In genomic region chr3:107498646-107499045, GRCh38 we compare ENCODE assay signal across 16 cellular contexts. TPM values are rescaled to one million over a fixed set of nuclear protein-coding genes. Genes with fewer than 3 reads are reported as not detected.
DNase-seq lines count a peak whose midpoint lies in the region; ATAC-seq and TF ChIP-seq lines count a peak whose summit lies in the region.
"Had no signal": no experiment of that assay in that cellular context is flagged by ENCODE, and none has a peak within 500 bp of the region (broad histone marks: within the 10 kb centered on the region; RNA-seq: fewer than 3 reads in every experiment).

No MANE protein-coding gene starts in this region.

- no peak overlapping the region for H4K5ac ChIP-seq in mesendoderm (ENCODE audit: low read length)

- H3K27ac ChIP-seq in mesendoderm (ENCODE audit: low read depth, low read length) (no peak overlapping the region), psoas muscle (no peak overlapping the region)

- H3K9me3 ChIP-seq in psoas muscle: no peaks in the 10 kb centered on the region
- H3K9me3 ChIP-seq: HAP-1 had no signal

- H3K4me2 ChIP-seq in mesendoderm (ENCODE audit: low read length): no peak overlapping the region

- H3K9ac ChIP-seq in mesendoderm (ENCODE audit: low read length): no peak overlapping the region

- H3K27me3 ChIP-seq in H7 (ENCODE audit: control insufficient read depth, insufficient read depth, low read length): no peaks in the 10 kb centered on the region; the same call in 1 of the 2 replicates
- H3K27me3 ChIP-seq in mesendoderm (ENCODE audit: insufficient read depth, low read length, poor library complexity): no peaks in the 10 kb centered on the region
- H3K27me3 ChIP-seq in psoas muscle (ENCODE audit: insufficient read depth in 3 of 3, low read length in 2 of 3): no peaks in the 10 kb centered on the region

- H3K23ac ChIP-seq in mesendoderm (ENCODE audit: low read length): no peak overlapping the region

- H3K18ac ChIP-seq in mesendoderm (ENCODE audit: low read length): no peak overlapping the region

- no peak overlapping the region for H2AK5ac ChIP-seq in mesendoderm (ENCODE audit: low read length)

- no peak for TF ChIP-seq CTCF in psoas muscle (IDR thresholded peaks at IDR 0.05)

- H3K79me2 ChIP-seq in mesendoderm (ENCODE audit: control insufficient read depth, insufficient read depth, low read length): no peaks in the 10 kb centered on the region

- H2BK5ac ChIP-seq in mesendoderm (ENCODE audit: low read length): no peak overlapping the region

- ATAC-seq in HG02763 (IDR thresholded peaks at IDR 0.05; ENCODE audit: unreplicated experiment) (no peak), psoas muscle (no peak)

- H3K4me1 ChIP-seq in mesendoderm (ENCODE audit: control insufficient read depth, low read depth, low read length) (no peaks in the 10 kb centered on the region), psoas muscle (no peaks in the 10 kb centered on the region)
- H3K4me1 ChIP-seq: HAP-1 had no signal

- DNase-seq in ELF-1 (ENCODE audit: low read depth, low spot score): peak; percentile 51
- peak; percentile 13 for DNase-seq in H7
- DNase-seq in NCI-H146 (lab: John Stamatoyannopoulos, UW): peak; percentile 40
- DNase-seq in mesendoderm: peak; percentile 16
- DNase-seq in psoas muscle: no peak
- DNase-seq in 8988T: no peak
- DNase-seq in kidney tubule cell (ENCODE audit: low spot score): no peak
- DNase-seq: C1 segment of cervical spinal cord; CD4-positive, alpha-beta T cell; DMS79; EL; GDM1; GOT3; Karpas-422 had no signal

- no CpG with 5 or more reads among the region's 4 CpGs for WGBS in mesendoderm (ENCODE audit: extremely low coverage, insufficient coverage, low lambda C conversion rate)
- 87 to 89% (median 88%) methylated on average over 4 of the region's 4 CpGs for WGBS in psoas muscle, 3 donors

- intact Hi-C loops in psoas muscle (cut with DNase I): no loop called here

- no peak overlapping the region for H2BK120ac ChIP-seq in mesendoderm (ENCODE audit: low read depth, low read length)

- no peak overlapping the region for H3K56ac ChIP-seq in mesendoderm (ENCODE audit: low read length)

- no peak overlapping the region for H4K8ac ChIP-seq in mesendoderm (ENCODE audit: low read depth, low read length)

- no peak overlapping the region for H2BK15ac ChIP-seq in mesendoderm (replicated peaks; ENCODE audit: low read depth)

- H3K79me1 ChIP-seq in mesendoderm (ENCODE audit: low read length): no peaks in the 10 kb centered on the region

- H3K4ac ChIP-seq in mesendoderm (ENCODE audit: low read depth, low read length): no peak overlapping the region

- H3K36me3 ChIP-seq in H7 (replicated peaks; ENCODE audit: control insufficient read depth, insufficient read depth, low read length) (no peaks in the 10 kb centered on the region), mesendoderm (ENCODE audit: control insufficient read depth, insufficient read depth, low read length) (no peaks in the 10 kb centered on the region), psoas muscle (ENCODE audit: insufficient read depth in 1 of 2, low read depth in 1 of 2) (no peaks in the 10 kb centered on the region)
- H3K36me3 ChIP-seq: HAP-1 had no signal

- H3K4me3 ChIP-seq in H7 (ENCODE audit: insufficient read depth, low read depth, low read length): no peak overlapping the region
- H3K4me3 ChIP-seq in mesendoderm (ENCODE audit: low read length): no peak overlapping the region
- H3K4me3 ChIP-seq in psoas muscle: no peak overlapping the region
- H3K4me3 ChIP-seq: HAP-1 had no signal

RNA-seq across cellular contexts. Expression of gene BBX, which starts 24.1 kb away (rescaled TPM):
- 22.2 and 38.4 TPM in 2 replicates for total RNA-seq in H7 (2014; rRNA removed; shearing (Covaris generic))
- 24.0 TPM for polyA plus RNA-seq in mesendoderm (2013, experiment 1 of 2)
- 24.7 TPM for polyA plus RNA-seq in mesendoderm (2013, experiment 2 of 2)
- total RNA-seq in psoas muscle: 10 to 100 TPM; 16.2 to 30.4 (median 24.6) TPM
- polyA plus RNA-seq in psoas muscle: 10 to 100 TPM in 1 of 3 donors, 1 to 10 TPM in 2; 2.2 to 13.2 (median 3.5) TPM

Comparison
In these comparisons a context has a peak if more than half of its experiments do, and no peak if none do; other contexts are left out.
1. DNase-seq: peak in ELF-1 (single experiment), H7 (single experiment), NCI-H146 (single experiment) and mesendoderm (single experiment); none in psoas muscle (0 of 2), 8988T (single experiment) and kidney tubule cell (single experiment).